Comparison of ENCODE assay signal across 23 cellular contexts in the genomic region with DNA sequence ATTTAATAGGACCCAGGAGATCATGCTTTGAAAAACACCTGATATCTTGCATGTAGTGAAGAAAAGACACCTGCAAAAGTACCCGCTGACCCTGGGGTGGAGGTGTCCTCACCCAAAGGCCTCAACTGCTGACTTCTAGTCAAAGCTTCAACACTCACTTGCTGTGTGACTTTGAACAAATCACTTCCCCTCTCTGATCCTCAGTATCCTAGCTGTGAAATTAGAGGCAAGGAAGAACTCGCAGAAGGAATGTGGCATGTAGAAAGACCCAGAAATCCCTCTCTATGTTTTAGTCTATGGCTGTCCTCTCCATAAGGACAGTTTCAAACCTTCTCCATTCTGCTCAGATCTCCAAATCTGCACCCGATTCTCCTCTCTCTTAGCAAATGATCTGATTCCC. TPM values are rescaled to one million over a fixed set of nuclear protein-coding genes. Genes with fewer than 3 reads are reported as not detected.
DNase-seq lines count a peak whose midpoint lies in the region; ATAC-seq, FAIRE-seq and TF ChIP-seq lines count a peak whose summit lies in the region.
"Had no signal": no experiment of that assay in that cellular context is flagged by ENCODE, and none has a peak within 500 bp of the region (broad histone marks: within the 10 kb centered on the region; RNA-seq: fewer than 3 reads in every experiment).

No MANE protein-coding gene starts in this region.

- H3K4me1 ChIP-seq in HepG2 (ENCODE audit: insufficient read depth, low read length), result peaks cover 67% of the 10 kb centered on the region
- H3K4me1 ChIP-seq in right lobe of liver, result peaks cover 0 to 25% (median 11%) of the 10 kb centered on the region in 4 donors
- peaks cover 18% of the 10 kb centered on the region for H3K4me1 ChIP-seq in Panc1 (ENCODE audit: control insufficient read depth, insufficient read depth, low read length)
- H3K4me1 ChIP-seq in K562 (replicated peaks in 1 of 2; ENCODE audit: control insufficient read depth in 2 of 2, insufficient read depth in 2 of 2, low read length in 2 of 2), result no peaks in the 10 kb centered on the region; a peak in 2 of 5 replicates

- no TSS peak for BruUV-seq in HepG2 (replicated peaks; lab: Mats Ljungman, UMichigan)
- no TSS peak for BruUV-seq in Panc1 (replicated peaks; lab: Mats Ljungman, UMichigan)
- BruUV-seq in K562 (replicated peaks; lab: Mats Ljungman, UMichigan), result no TSS peak

- POLR2A ChIA-PET in HepG2 (lab: Yijun Ruan, JAX) (no interaction called here), Panc1 (lab: Charles Lee) (no interaction called here), K562 (lab: Yijun Ruan, JAX) (no interaction called here)

- TF ChIP-seq CTCF in HepG2 (CRISPR knock-in tag; IDR thresholded peaks at IDR 0.05) (no peak), right lobe of liver (IDR thresholded peaks at IDR 0.05) (no peak), Panc1 (IDR thresholded peaks at IDR 0.05) (no peak), K562 (IDR thresholded peaks at IDR 0.05 in 2 of 3, conservative IDR thresholded peaks at IDR 0.05 in 1 of 3; ENCODE audit: insufficient read depth in 2 of 3, low read depth in 1 of 3, low read length in 3 of 3) (no peak)

- H3K79me2 ChIP-seq in HepG2 (ENCODE audit: insufficient read depth, low read length), result no peaks in the 10 kb centered on the region
- no peaks in the 10 kb centered on the region for H3K79me2 ChIP-seq in K562 (ENCODE audit: control insufficient read depth, insufficient read depth, low read length)

- H3K9ac ChIP-seq in HepG2 (ENCODE audit: insufficient read depth, low read depth, low read length), result no peak overlapping the region
- no peak overlapping the region for H3K9ac ChIP-seq in K562 (ENCODE audit: insufficient read depth in 1 of 2, low read depth in 2 of 2, low read length in 2 of 2)

- TF ChIP-seq POLR2A in HepG2 (IDR thresholded peaks at IDR 0.05; ENCODE audit: insufficient read depth in 1 of 2, low read depth in 2 of 2, low read length in 2 of 2) (no peak), right lobe of liver (IDR thresholded peaks at IDR 0.05) (no peak), K562 (conservative IDR thresholded peaks at IDR 0.05) (no peak)

- in situ Hi-C loops in HepG2 (cut with HindIII; ENCODE audit: extremely low pct_ligation_motif_present, low pct_unique_long_range_greater_than_20kb), result no loop called here
- in situ Hi-C loops in Panc1 (cut with HindIII; ENCODE audit: low pct_unique_long_range_greater_than_20kb, low sequenced_read_pairs), result no loop called here
- in situ Hi-C loops in K562 (cut with MboI), result no loop called here

- TF ChIP-seq RAD21 in HepG2 (CRISPR knock-in tag; IDR thresholded peaks at IDR 0.05), result no peak
- no peak for TF ChIP-seq RAD21 in K562 (CRISPR knock-in tag; conservative IDR thresholded peaks at IDR 0.05 in 1 of 2, IDR thresholded peaks at IDR 0.05 in 1 of 2)

- ATAC-seq in HepG2 (no peak), right lobe of liver (no peak), Panc1 (no peak), K562 (no peak), GM21825 (IDR thresholded peaks at IDR 0.05; ENCODE audit: unreplicated experiment) (no peak)
- ATAC-seq: A549; CD8-positive, alpha-beta T cell; GM12878 had no signal

- H3K27ac ChIP-seq in HepG2 (ENCODE audit: extremely low read length, insufficient read depth, low read length) (no peak overlapping the region), right lobe of liver (no peak overlapping the region), Panc1 (ENCODE audit: low read length) (peak overlapping the region; percentile 26; the same call in 1 of the 2 replicates), K562 (ENCODE audit: extremely low read depth, low read depth, low read length) (no peak overlapping the region)
- H3K27ac ChIP-seq: 22Rv1, C4-2B had no signal

- H2AFZ ChIP-seq in HepG2 (ENCODE audit: low read length) (no peak overlapping the region), K562 (ENCODE audit: low read depth, low read length) (no peak overlapping the region)

- H3K9me3 ChIP-seq in HepG2 (ENCODE audit: low read length) (peaks cover 6% of the 10 kb centered on the region), right lobe of liver (no peaks in the 10 kb centered on the region), Panc1 (ENCODE audit: control insufficient read depth, insufficient read depth, low read depth, low read length) (peaks cover 5% of the 10 kb centered on the region; the same call in 1 of the 2 replicates), K562 (replicated peaks; ENCODE audit: control insufficient read depth, insufficient read depth, low read depth, low read length) (peaks cover 5% of the 10 kb centered on the region)

- WGBS in HepG2 (ENCODE audit: low lambda C conversion rate), result 95% methylated on average over 3 of the region's 3 CpGs
- 100% methylated on average over 2 of the region's 3 CpGs for WGBS in right lobe of liver (ENCODE audit: insufficient coverage, low coverage, low lambda C conversion rate, missing lambda C conversion rate)
- WGBS in K562 (ENCODE audit: insufficient coverage, low coverage, missing lambda C conversion rate), result 26% methylated on average over 3 of the region's 3 CpGs

- CTCF ChIA-PET in HepG2 (lab: Yijun Ruan, JAX; ENCODE audit: low intra/inter-chr PET ratio, low total read pairs) (no interaction called here), Panc1 (lab: Charles Lee) (no interaction called here), K562 (lab: Yijun Ruan, JAX; ENCODE audit: low intra/inter-chr PET ratio) (no interaction called here)

- DNase-seq in HepG2 (ENCODE audit: low spot score) (no peak), right lobe of liver (no peak), Panc1 (ENCODE audit: low read depth, low spot score) (no peak), K562 (ENCODE audit: extremely low read depth in 1 of 4, low spot score in 3 of 4) (no peak), hypothalamus (lab: John Stamatoyannopoulos, UW) (no peak)
- DNase-seq: AML-193; CD4-positive, alpha-beta T cell; CD8-positive, alpha-beta T cell; DMS 273 treated with DMSO at 0.1 percent for 48 hours; DMS153; DMS53; DMS79; DND-41; EL; GDM1 had no signal

- intact Hi-C loops in HepG2 (cut with micrococcal nuclease; ENCODE audit: unreplicated experiment) (no loop called here), right lobe of liver (cut with DNase I) (no loop called here), Panc1 (cut with micrococcal nuclease; ENCODE audit: unreplicated experiment) (no loop called here), K562 (cut with micrococcal nuclease) (no loop called here)

- TF ChIP-seq EP300 in HepG2 (IDR thresholded peaks at IDR 0.05; ENCODE audit: low read depth in 2 of 2, low read length in 2 of 2) (no peak), HepG2 (CRISPR knock-in tag; IDR thresholded peaks at IDR 0.05; ENCODE audit: borderline replicate concordance) (no peak), K562 (IDR thresholded peaks at IDR 0.05; ENCODE audit: low read length) (no peak)

- H3K4me2 ChIP-seq in HepG2 (ENCODE audit: low read depth, low read length) (no peak overlapping the region), K562 (ENCODE audit: insufficient read depth, low read length) (no peak overlapping the region)
- H3K4me2 ChIP-seq: A549 had no signal

- H3K4me3 ChIP-seq in HepG2 (replicated peaks in 1 of 3; ENCODE audit: insufficient read depth in 1 of 3, low read depth in 2 of 3, low read length in 3 of 3) (no peak overlapping the region), right lobe of liver (no peak overlapping the region), Panc1 (ENCODE audit: low read depth in 2 of 2, low read length in 2 of 2) (no peak overlapping the region), K562 (no peak overlapping the region)
- H3K4me3 ChIP-seq: A549; BLaER1 treated with 17β-estradiol and CSF1 and Interleukin-3, amounts not matched to agents 10 nM and 100 nM; GM12878 had no signal

- FAIRE-seq in HepG2 (lab: Jason Lieb, UNC) (no peak), K562 (lab: Jason Lieb, UNC) (no peak)
- FAIRE-seq: A549, GM12878, GM12892, GM18507 had no signal

- H3K27me3 ChIP-seq in HepG2 (ENCODE audit: control insufficient read depth in 1 of 2, insufficient read depth in 2 of 2, low read length in 2 of 2) (no peaks in the 10 kb centered on the region), right lobe of liver (no peaks in the 10 kb centered on the region), Panc1 (ENCODE audit: control insufficient read depth, insufficient read depth, low read length) (no peaks in the 10 kb centered on the region), K562 (ENCODE audit: control insufficient read depth in 2 of 2, insufficient read depth in 2 of 2, low read length in 2 of 2) (no peaks in the 10 kb centered on the region)
- H3K27me3 ChIP-seq: BLaER1 treated with 17β-estradiol and CSF1 and Interleukin-3, amounts not matched to agents 10 nM and 100 nM had no signal

- H3K9me1 ChIP-seq in K562 (ENCODE audit: control insufficient read depth, insufficient read depth, low read length), result no peaks in the 10 kb centered on the region

- H4K20me1 ChIP-seq in HepG2 (ENCODE audit: insufficient read depth, low read length) (no peaks in the 10 kb centered on the region), K562 (replicated peaks; ENCODE audit: control insufficient read depth, insufficient read depth, low read length) (no peaks in the 10 kb centered on the region)
- H4K20me1 ChIP-seq: BLaER1 treated with 17β-estradiol and CSF1 and Interleukin-3, amounts not matched to agents 10 nM and 100 nM had no signal

- H3K36me3 ChIP-seq in HepG2 (replicated peaks in 1 of 2; ENCODE audit: control insufficient read depth in 1 of 2, insufficient read depth in 2 of 2, low read length in 2 of 2) (no peaks in the 10 kb centered on the region), right lobe of liver (no peaks in the 10 kb centered on the region), Panc1 (ENCODE audit: control insufficient read depth, insufficient read depth, low read length) (no peaks in the 10 kb centered on the region), K562 (ENCODE audit: control insufficient read depth, insufficient read depth, low read length) (no peaks in the 10 kb centered on the region)

RNA-seq across cellular contexts. Expression of a gene that starts 52.7 kb away (rescaled TPM):
- total RNA-seq in HepG2 (2016; rRNA removed; fragmentation: Illumina TruSeq; extraction: Trizol), result 80.8 and 82.6 TPM in 2 replicates
- 24.1 and 34.0 TPM in 2 replicates for total RNA-seq in HepG2 (2016; cell fraction: cytosol; rRNA removed; fragmentation: Illumina TruSeq; extraction: Trizol; ENCODE audit: low read depth)
- 77.1 and 79.8 TPM in 2 replicates for total RNA-seq in HepG2 (2016; cell fraction: insoluble cytoplasmic fraction; rRNA removed; fragmentation: Illumina TruSeq; extraction: Trizol)
- 63.8 and 77.4 TPM in 2 replicates for total RNA-seq in HepG2 (2016; cell fraction: membrane; rRNA removed; fragmentation: Illumina TruSeq; extraction: Trizol)
- 96.6 and 107 TPM in 2 replicates for total RNA-seq in HepG2 (2016; cell fraction: nucleus; rRNA removed; fragmentation: Illumina TruSeq; extraction: Trizol)
- polyA plus RNA-seq in HepG2 (2011; rRNA removed), result 34.8 and 44.9 TPM in 2 replicates
- 14.3 and 23.1 TPM in 2 replicates for polyA plus RNA-seq in HepG2 (2011; cell fraction: cytosol; rRNA removed)
- polyA plus RNA-seq in HepG2 (2011; cell fraction: nucleus; rRNA removed), result 23.0 and 36.3 TPM in 2 replicates
- polyA plus RNA-seq in HepG2 (2012), result 42.7 and 47.6 TPM in 2 replicates
- polyA plus RNA-seq in HepG2 (2016; cell fraction: cytosol; fragmentation: Illumina TruSeq; extraction: Trizol; ENCODE audit: low read depth), result 1.1 and 1.3 TPM in 2 replicates
- polyA plus RNA-seq in HepG2 (2016; cell fraction: insoluble cytoplasmic fraction; fragmentation: Illumina TruSeq; extraction: Trizol; ENCODE audit: low read depth), result 25.7 and 29.2 TPM in 2 replicates
- polyA plus RNA-seq in HepG2 (2016; cell fraction: membrane; fragmentation: Illumina TruSeq; extraction: Trizol; ENCODE audit: low read depth), result 7.0 and 8.6 TPM in 2 replicates
- polyA plus RNA-seq in HepG2 (2016; cell fraction: nucleus; fragmentation: Illumina TruSeq; extraction: Trizol; ENCODE audit: insufficient read depth, low read depth), result 50.7 and 55.8 TPM in 2 replicates
- 73.3 and 126 TPM in 2 replicates for polyA minus RNA-seq in HepG2 (2011; rRNA and poly(A)+ RNA removed; ENCODE audit: low replicate concordance)
- polyA minus RNA-seq in HepG2 (2011; cell fraction: cytosol; rRNA and poly(A)+ RNA removed), result 74.1 and 95.7 TPM in 2 replicates
- polyA minus RNA-seq in HepG2 (2011; cell fraction: nucleus; rRNA and poly(A)+ RNA removed), result 164 and 199 TPM in 2 replicates
- total RNA-seq in right lobe of liver, result 100 to 1,000 TPM; 109 to 172 (median 145) TPM
- total RNA-seq in Panc1 (2021; ENCODE audit: unreplicated experiment), result 169 TPM
- 34.8 TPM for polyA plus RNA-seq in Panc1 (2012; ENCODE audit: insufficient read length)
- total RNA-seq in K562 (2011; cell fraction: chromatin; rRNA removed; ENCODE audit: low replicate concordance), result 187 and 569 TPM in 2 replicates
- 75.4 and 99.2 TPM in 2 replicates for total RNA-seq in K562 (2011; cell fraction: nucleolus; rRNA removed)
- 212 and 321 TPM in 2 replicates for total RNA-seq in K562 (2011; cell fraction: nucleoplasm; rRNA removed)
- 72.3 and 86.6 TPM in 2 replicates for total RNA-seq in K562 (2014; rRNA removed)
- 116 and 120 TPM in 2 replicates for total RNA-seq in K562 (2014; rRNA removed; fragmentation: Illumina TruSeq; extraction: Trizol)
- total RNA-seq in K562 (2015; rRNA removed; fragmentation: Illumina TruSeq; extraction: Trizol), result 87.3 and 95.8 TPM in 2 replicates
- 85.4 and 95.2 TPM in 2 replicates for total RNA-seq in K562 (2021)
- 99.4 and 135 TPM in 2 replicates for polyA plus RNA-seq in K562 (2011; rRNA removed)
- 14.3 and 36.7 TPM in 2 replicates for polyA plus RNA-seq in K562 (2011; cell fraction: cytosol; rRNA removed)
- 52.7 and 77.5 TPM in 2 replicates for polyA plus RNA-seq in K562 (2011; cell fraction: nucleus; rRNA removed)
- polyA plus RNA-seq in K562 (2012), result 35.4 and 37.3 TPM in 2 replicates
- polyA plus RNA-seq in K562 (2014; fragmentation: Illumina TruSeq; extraction: Trizol), result 65.9 and 77.7 TPM in 2 replicates
- polyA plus RNA-seq in K562 (2014; fragmentation: Nextera tagmentation; extraction: Ambion mirVana), result 10 to 100 TPM; 16.6 to 16.8 TPM
- polyA plus RNA-seq in K562 (2014; rRNA removed), result 46.2 and 54.7 TPM in 2 replicates
- 360 and 406 TPM in 2 replicates for polyA minus RNA-seq in K562 (2011; rRNA and poly(A)+ RNA removed)
- 76.2 and 93.9 TPM in 2 replicates for polyA minus RNA-seq in K562 (2011; cell fraction: cytosol; rRNA and poly(A)+ RNA removed)
- 87.1 and 158 TPM in 2 replicates for polyA minus RNA-seq in K562 (2011; cell fraction: nucleus; rRNA and poly(A)+ RNA removed)
